ENCODE assay signal across 8 cellular contexts in the genomic region with DNA sequence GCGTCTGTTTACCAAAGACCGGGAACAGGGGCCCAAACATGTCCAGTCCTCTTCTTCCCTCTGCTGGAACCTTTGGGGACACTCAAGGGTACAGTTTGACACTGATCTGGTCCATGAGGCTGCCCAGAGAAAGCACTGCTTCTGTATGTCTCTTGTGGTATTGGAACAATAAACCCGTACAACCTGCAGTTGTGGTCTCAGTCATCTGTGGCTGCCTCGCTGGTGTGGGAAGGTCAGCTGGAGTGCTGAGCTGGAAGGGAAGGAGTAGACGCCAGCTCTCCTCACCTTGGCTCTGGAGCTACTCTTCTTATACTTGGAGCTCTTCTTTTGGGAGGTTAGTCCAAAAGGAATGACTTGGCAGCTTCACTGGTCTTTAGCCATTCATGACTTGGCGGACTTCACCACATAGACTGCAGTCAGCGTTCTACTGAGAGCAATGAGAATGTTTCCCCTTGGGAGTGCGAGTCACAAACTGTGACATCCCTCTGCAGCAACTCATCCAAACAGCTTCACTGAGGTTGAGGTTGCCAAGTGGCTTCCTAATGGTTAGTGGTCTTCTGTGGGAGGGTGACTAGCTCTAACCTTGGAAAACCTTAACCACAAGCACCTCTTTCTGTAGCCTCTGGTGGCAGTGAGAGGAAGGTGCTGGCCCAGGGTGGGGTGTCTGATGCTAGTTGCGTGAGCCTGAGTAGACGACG.
DNase-seq lines count a peak whose midpoint lies in the region; ATAC-seq and TF ChIP-seq lines count a peak whose summit lies in the region.
"Had no signal": no experiment of that assay in that cellular context is flagged by ENCODE, and none has a peak within 500 bp of the region (broad histone marks: within the 10 kb centered on the region; RNA-seq: fewer than 3 reads in every experiment).

No MANE protein-coding gene starts in this region.

- TF ChIP-seq CTCF in fibroblast of mammary gland (conservative IDR thresholded peaks at IDR 0.05; ENCODE audit: control insufficient read depth, insufficient read depth, low read depth, low read length): peak; percentile 27
- TF ChIP-seq CTCF in GM13977 (IDR thresholded peaks at IDR 0.05; ENCODE audit: extremely low read depth, insufficient read depth, missing control alignments): no peak

- H3K4me3 ChIP-seq in fibroblast of mammary gland (ENCODE audit: control insufficient read depth, low read depth, low read length): no peak overlapping the region

- DNase-seq in GM03348 (ENCODE audit: low spot score) (peak; percentile 70), RPMI7951 (ENCODE audit: low read depth) (peak; percentile 80), fibroblast of mammary gland (ENCODE audit: low read depth) (peak; percentile 91), GM13977 (ENCODE audit: low spot score) (no peak), retina (no peak)
- peak; percentile 14 to 31 for DNase-seq in stimulated activated CD8-positive, alpha-beta memory T cell treated with anti-CD3 and anti-CD28 coated beads, Interleukin-2, amount 100 ng/mL, for 48 hours (ENCODE audit: low read depth in 2 of 2)

- in situ Hi-C loops in GM13977 (cut with MboI; ENCODE audit: low pct_unique_long_range_greater_than_20kb, low sequenced_read_pairs, unreplicated experiment): no loop called here

- ATAC-seq in HG02763 (IDR thresholded peaks at IDR 0.05; ENCODE audit: unreplicated experiment): no peak
- ATAC-seq: Right ventricle myocardium inferior had no signal

Comparison
In these comparisons a context has a peak if more than half of its experiments do, and no peak if none do; other contexts are left out.
1. DNase-seq: peak in GM03348 (single experiment), RPMI7951 (single experiment), fibroblast of mammary gland (single experiment) and stimulated activated CD8-positive, alpha-beta memory T cell treated with anti-CD3 and anti-CD28 coated beads, Interleukin-2, amount 100 ng/mL, for 48 hours (2 of 2); none in GM13977 (single experiment) and retina (single experiment).